Comparison of ENCODE assay signal across 8 cellular contexts in the genomic region with DNA sequence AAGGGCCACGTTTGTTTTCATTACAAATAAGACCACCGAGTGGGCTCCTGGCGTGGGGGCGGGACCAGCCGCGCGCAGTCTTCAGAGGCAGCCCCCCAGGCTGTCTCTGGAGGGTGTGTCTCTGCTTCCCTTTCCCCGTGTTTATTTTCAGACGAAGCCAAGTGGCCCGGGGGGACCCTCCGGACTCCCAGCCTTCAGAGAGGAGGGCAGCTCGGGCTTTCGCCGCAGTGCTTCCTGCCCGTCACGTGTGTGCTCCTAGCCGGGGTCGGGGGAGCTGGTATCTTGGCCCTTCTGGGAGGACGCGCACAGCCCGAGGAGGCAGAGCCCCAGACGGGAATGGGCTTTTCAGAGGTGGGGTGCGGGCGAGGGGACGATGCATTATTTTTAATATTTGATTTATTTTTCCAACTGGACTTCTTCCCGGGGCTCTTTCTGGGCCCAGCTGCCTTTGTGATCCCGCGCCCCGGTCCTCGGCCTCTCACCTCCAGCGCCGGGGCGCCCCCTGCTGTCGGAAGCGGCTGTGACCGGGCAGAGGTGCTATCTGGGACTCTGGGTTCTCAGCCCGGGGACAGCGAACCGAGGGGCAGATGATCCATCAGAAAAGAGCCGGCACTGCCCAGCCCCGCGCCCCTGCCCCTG.
DNase-seq lines count a peak whose midpoint lies in the region; ATAC-seq lines count a peak whose summit lies in the region.

No MANE protein-coding gene starts in this region.

- H3K36me3 ChIP-seq in NT2/D1 (ENCODE audit: insufficient read depth, insufficient read length, low read length): no peaks in the 10 kb centered on the region
- no peaks in the 10 kb centered on the region for H3K36me3 ChIP-seq in esophagus (ENCODE audit: control insufficient read depth in 2 of 2, insufficient read depth in 2 of 2, low read length in 1 of 2)
- no peaks in the 10 kb centered on the region for H3K36me3 ChIP-seq in muscle layer of colon (ENCODE audit: insufficient read depth, low read length)

- ATAC-seq in GM19043 (IDR thresholded peaks at IDR 0.05; ENCODE audit: low read depth, unreplicated experiment): peak; percentile 49

- H3K4me1 ChIP-seq in NT2/D1 (ENCODE audit: insufficient read depth, insufficient read length) (peaks cover 3% of the 10 kb centered on the region), esophagus (ENCODE audit: control insufficient read depth in 2 of 2, insufficient read depth in 2 of 2, low read length in 1 of 2) (peaks cover 5% of the 10 kb centered on the region in 2 donors), muscle layer of colon (ENCODE audit: insufficient read depth, low read length) (no peaks in the 10 kb centered on the region)

- H3K27me3 ChIP-seq in NT2/D1 (ENCODE audit: insufficient read depth, insufficient read length) (no peaks in the 10 kb centered on the region), esophagus (ENCODE audit: control insufficient read depth in 1 of 2, insufficient read depth in 2 of 2, low read length in 2 of 2) (no peaks in the 10 kb centered on the region), muscle layer of colon (ENCODE audit: control insufficient read depth in 1 of 2, insufficient read depth in 2 of 2, low read length in 2 of 2) (peaks cover 0 to 5% of the 10 kb centered on the region in 2 donors)

- peak overlapping the region; percentile 80 for H3K9ac ChIP-seq in NT2/D1 (ENCODE audit: insufficient read length, low read depth)
- no peak overlapping the region for H3K9ac ChIP-seq in muscle layer of colon (ENCODE audit: low read length)

- H3K27ac ChIP-seq in esophagus (ENCODE audit: low read depth in 2 of 2, low read length in 1 of 2): peak overlapping the region in 1 of 2 donors; percentile 1
- no peak overlapping the region for H3K27ac ChIP-seq in muscle layer of colon (ENCODE audit: low read depth, low read length)

- peak overlapping the region; percentile 41 for H3K4me3 ChIP-seq in NT2/D1 (ENCODE audit: insufficient read length, low read depth)
- peak overlapping the region; percentile 52 to 54 for H3K4me3 ChIP-seq in esophagus (ENCODE audit: low read depth in 1 of 2, low read length in 2 of 2)
- peak overlapping the region; percentile 55 to 58 for H3K4me3 ChIP-seq in muscle layer of colon (ENCODE audit: low read depth in 1 of 2, low read length in 2 of 2)

- no peaks in the 10 kb centered on the region for H3K9me3 ChIP-seq in NT2/D1 (ENCODE audit: insufficient read depth, low read length)
- no peaks in the 10 kb centered on the region for H3K9me3 ChIP-seq in esophagus (ENCODE audit: control insufficient read depth in 2 of 2, insufficient read depth in 1 of 2, low read depth in 1 of 2, low read length in 1 of 2)
- no peaks in the 10 kb centered on the region for H3K9me3 ChIP-seq in muscle layer of colon (ENCODE audit: low read length)

- 1 to 2% methylated on average over 39 to 42 of the region's 42 CpGs for WGBS in esophagus, 2 donors

- DNase-seq in AG20443 (ENCODE audit: low spot score): peak; percentile 95
- peak; percentile 55 for DNase-seq in HS-27A (ENCODE audit: low read depth)
- DNase-seq in NT2/D1 (ENCODE audit: low read depth, low spot score): peak; percentile 81
- peak; percentile 77 for DNase-seq in activated T-cell treated with anti-CD3 and anti-CD28 coated beads for 4 hours
- peak; percentile 96 for DNase-seq in stimulated activated CD8-positive, alpha-beta memory T cell treated with anti-CD3 and anti-CD28 coated beads, Interleukin-4, amount 100 ng/mL, for 48 hours
